21 cellular contexts compared by ENCODE assay signal in the genomic region with DNA sequence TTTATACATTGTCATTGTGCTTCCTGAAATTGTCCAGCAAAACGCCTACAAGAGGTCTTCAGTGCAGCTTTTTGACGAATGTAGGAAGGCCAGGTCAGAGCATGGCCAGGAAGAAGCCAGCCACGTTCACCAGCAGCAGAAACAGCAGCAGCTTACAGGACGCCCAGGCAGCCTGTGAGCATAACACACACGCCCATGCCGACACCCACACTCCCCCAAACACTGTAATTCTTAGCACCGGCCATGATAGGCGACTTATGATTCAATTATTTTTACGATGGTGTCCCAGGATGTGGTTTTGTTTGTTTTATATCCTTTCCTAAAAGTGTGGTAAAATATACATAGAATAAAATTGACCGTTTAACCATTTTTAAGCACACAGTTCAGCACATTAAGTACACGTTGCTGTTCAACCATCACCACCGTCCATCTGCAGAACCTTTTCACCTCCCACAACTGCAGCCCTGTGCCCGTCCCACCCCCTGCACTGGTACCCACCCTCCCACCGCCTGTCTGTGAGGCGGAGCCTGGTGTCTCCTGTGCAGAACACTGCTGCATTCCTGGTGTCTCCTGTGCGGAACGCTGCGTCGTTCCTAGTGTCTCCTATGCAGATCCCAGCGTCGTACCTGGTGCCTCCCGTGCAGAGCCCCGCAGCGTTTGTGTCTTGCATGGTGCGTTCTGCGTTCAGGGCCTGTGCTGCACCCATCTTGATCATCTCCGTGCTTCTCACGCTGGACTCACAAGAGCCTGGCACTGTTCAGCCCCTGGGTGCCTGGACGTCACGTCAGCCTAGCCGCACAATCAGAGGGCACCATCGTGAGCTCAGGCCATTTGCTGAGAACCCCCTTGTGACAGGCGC.
DNase-seq lines count a peak whose midpoint lies in the region; ATAC-seq, FAIRE-seq and TF ChIP-seq lines count a peak whose summit lies in the region.
"Had no signal": no experiment of that assay in that cellular context is flagged by ENCODE, and none has a peak within 500 bp of the region (broad histone marks: within the 10 kb centered on the region; RNA-seq: fewer than 3 reads in every experiment).

No MANE protein-coding gene starts in this region.

- H3K4me3 Mint-ChIP-seq in effector memory CD8-positive, alpha-beta T cell, result peak overlapping the region; percentile 26 to 58
- no peak overlapping the region for H3K4me3 Mint-ChIP-seq in CD4-positive, alpha-beta memory T cell
- no peak overlapping the region for H3K4me3 Mint-ChIP-seq in activated T-helper 1 cell treated with anti-CD3 and anti-CD28 coated beads, Interleukin-12 subunit alpha, Interleukin-12 subunit beta, Interleukin-2, Interleukin-4 antibody, amounts not matched to agents 30 ng/mL and 10 ng/mL and 1 ng/mL, durations not matched to agents 14 hours and 24 hours and 36 hours
- H3K4me3 Mint-ChIP-seq: HFFc6 had no signal

- no peaks in the 10 kb centered on the region for H3K4me1 ChIP-seq in right lobe of liver
- no peaks in the 10 kb centered on the region for H3K4me1 ChIP-seq in HepG2 (ENCODE audit: insufficient read depth, low read length)
- no peaks in the 10 kb centered on the region for H3K4me1 ChIP-seq in CD4-positive, alpha-beta memory T cell (ENCODE audit: insufficient read depth, low read length)
- H3K4me1 ChIP-seq: A549 had no signal

- TF ChIP-seq EP300 in HepG2 (IDR thresholded peaks at IDR 0.05; ENCODE audit: low read depth in 2 of 2, low read length in 2 of 2), result no peak
- no peak for TF ChIP-seq EP300 in HepG2 (CRISPR knock-in tag; IDR thresholded peaks at IDR 0.05; ENCODE audit: borderline replicate concordance)

- H3K27me3 ChIP-seq in right lobe of liver (no peaks in the 10 kb centered on the region), HepG2 (ENCODE audit: control insufficient read depth in 1 of 2, insufficient read depth in 2 of 2, low read length in 2 of 2) (peaks cover 4 to 71% of the 10 kb centered on the region in 2 experiments; a peak in 4 of 5 replicates)
- H3K27me3 ChIP-seq in CD4-positive, alpha-beta memory T cell (ENCODE audit: insufficient read depth, low read length), result no peaks in the 10 kb centered on the region
- H3K27me3 ChIP-seq: BLaER1 treated with 17β-estradiol and CSF1 and Interleukin-3, amounts not matched to agents 10 nM and 100 nM had no signal

- H3K27ac ChIP-seq in right lobe of liver (no peak overlapping the region), HepG2 (ENCODE audit: extremely low read length, insufficient read depth, low read length) (no peak overlapping the region)
- H3K27ac ChIP-seq in CD4-positive, alpha-beta memory T cell (ENCODE audit: low read depth, low read length), result no peak overlapping the region
- H3K27ac ChIP-seq: A549; BLaER1 treated with 17β-estradiol and CSF1 and Interleukin-3, amounts not matched to agents 10 nM and 100 nM; KMS-11 had no signal

- H4K20me1 ChIP-seq in HepG2 (ENCODE audit: insufficient read depth, low read length), result peaks cover 2% of the 10 kb centered on the region; the same call in 1 of the 2 replicates

- BruUV-seq in HepG2 (replicated peaks; lab: Mats Ljungman, UMichigan), result no TSS peak

- H3K4me3 ChIP-seq in right lobe of liver (no peak overlapping the region), HepG2 (replicated peaks in 1 of 3; ENCODE audit: insufficient read depth in 1 of 3, low read depth in 2 of 3, low read length in 3 of 3) (no peak overlapping the region)
- no peak overlapping the region for H3K4me3 ChIP-seq in CD4-positive, alpha-beta memory T cell (ENCODE audit: low read length in 2 of 2)
- H3K4me3 ChIP-seq: A549; BLaER1 treated with 17β-estradiol and CSF1 and Interleukin-3, amounts not matched to agents 10 nM and 100 nM had no signal

- no peaks in the 10 kb centered on the region for H3K9me3 Mint-ChIP-seq in effector memory CD8-positive, alpha-beta T cell
- H3K9me3 Mint-ChIP-seq in CD4-positive, alpha-beta memory T cell, result no peaks in the 10 kb centered on the region
- no peaks in the 10 kb centered on the region for H3K9me3 Mint-ChIP-seq in activated T-helper 1 cell treated with anti-CD3 and anti-CD28 coated beads, Interleukin-12 subunit alpha, Interleukin-12 subunit beta, Interleukin-2, Interleukin-4 antibody, amounts not matched to agents 30 ng/mL and 10 ng/mL and 1 ng/mL, durations not matched to agents 14 hours and 24 hours and 36 hours

- intact Hi-C loops in right lobe of liver (cut with DNase I) (no loop called here), HepG2 (cut with micrococcal nuclease; ENCODE audit: unreplicated experiment) (no loop called here), posterior vena cava (cut with DNase I) (no loop called here)
- intact Hi-C loops in CD4-positive, alpha-beta memory T cell (cut with micrococcal nuclease), result no loop called here
- intact Hi-C loops in activated T-helper 1 cell treated with anti-CD3 and anti-CD28 coated beads, Interleukin-12 subunit alpha, Interleukin-12 subunit beta, Interleukin-2, Interleukin-4 antibody, amounts not matched to agents 30 ng/mL and 10 ng/mL and 1 ng/mL, durations not matched to agents 14 hours and 24 hours and 36 hours (cut with micrococcal nuclease), result no loop called here

- peak overlapping the region in 1 of 2 donors; percentile 22 for H3K27ac Mint-ChIP-seq in effector memory CD8-positive, alpha-beta T cell
- no peak overlapping the region for H3K27ac Mint-ChIP-seq in CD4-positive, alpha-beta memory T cell
- H3K27ac Mint-ChIP-seq in activated T-helper 1 cell treated with anti-CD3 and anti-CD28 coated beads, Interleukin-12 subunit alpha, Interleukin-12 subunit beta, Interleukin-2, Interleukin-4 antibody, amounts not matched to agents 30 ng/mL and 10 ng/mL and 1 ng/mL, durations not matched to agents 14 hours and 24 hours and 36 hours, result no peak overlapping the region
- H3K27ac Mint-ChIP-seq: HFFc6 had no signal

- no peak for FAIRE-seq in HepG2 (lab: Jason Lieb, UNC)
- FAIRE-seq: A549, GM12891 had no signal

- H3K4me1 Mint-ChIP-seq in effector memory CD8-positive, alpha-beta T cell (ENCODE audit: low read depth in 2 of 2), result peaks cover 0 to 13% of the 10 kb centered on the region in 2 donors
- no peaks in the 10 kb centered on the region for H3K4me1 Mint-ChIP-seq in CD4-positive, alpha-beta memory T cell
- H3K4me1 Mint-ChIP-seq in activated T-helper 1 cell treated with anti-CD3 and anti-CD28 coated beads, Interleukin-12 subunit alpha, Interleukin-12 subunit beta, Interleukin-2, Interleukin-4 antibody, amounts not matched to agents 30 ng/mL and 10 ng/mL and 1 ng/mL, durations not matched to agents 14 hours and 24 hours and 36 hours (ENCODE audit: low read depth), result no peaks in the 10 kb centered on the region

- CTCF ChIA-PET in HepG2 (lab: Yijun Ruan, JAX; ENCODE audit: low intra/inter-chr PET ratio, low total read pairs), result no interaction called here
- CTCF ChIA-PET in CD4-positive, alpha-beta memory T cell (lab: Charles Lee; ENCODE audit: partially characterized antibody), result no interaction called here

- H3K79me2 ChIP-seq in HepG2 (ENCODE audit: insufficient read depth, low read length), result no peaks in the 10 kb centered on the region

- no peaks in the 10 kb centered on the region for H3K36me3 ChIP-seq in right lobe of liver
- no peaks in the 10 kb centered on the region for H3K36me3 ChIP-seq in HepG2 (replicated peaks in 1 of 2; ENCODE audit: control insufficient read depth in 1 of 2, insufficient read depth in 2 of 2, low read length in 2 of 2)
- no peaks in the 10 kb centered on the region for H3K36me3 ChIP-seq in CD4-positive, alpha-beta memory T cell (ENCODE audit: insufficient read depth, low read length)
- H3K36me3 ChIP-seq: BLaER1 treated with 17β-estradiol and CSF1 and Interleukin-3, amounts not matched to agents 10 nM and 100 nM had no signal

- H3K4me2 ChIP-seq in HepG2 (ENCODE audit: low read depth, low read length), result no peak overlapping the region
- H3K4me2 ChIP-seq: A549; BLaER1 treated with 17β-estradiol and CSF1 and Interleukin-3, amounts not matched to agents 10 nM and 100 nM; KMS-11 had no signal

- ATAC-seq in right lobe of liver (no peak), HepG2 (no peak), GM19351 (IDR thresholded peaks at IDR 0.05; ENCODE audit: unreplicated experiment) (no peak)
- ATAC-seq in effector memory CD8-positive, alpha-beta T cell (replicated peaks), result peak; percentile 45
- ATAC-seq: A549, Panc1 had no signal

- no peaks in the 10 kb centered on the region for H3K36me3 Mint-ChIP-seq in effector memory CD8-positive, alpha-beta T cell (ENCODE audit: insufficient read depth)
- no peaks in the 10 kb centered on the region for H3K36me3 Mint-ChIP-seq in CD4-positive, alpha-beta memory T cell
- no peaks in the 10 kb centered on the region for H3K36me3 Mint-ChIP-seq in activated T-helper 1 cell treated with anti-CD3 and anti-CD28 coated beads, Interleukin-12 subunit alpha, Interleukin-12 subunit beta, Interleukin-2, Interleukin-4 antibody, amounts not matched to agents 30 ng/mL and 10 ng/mL and 1 ng/mL, durations not matched to agents 14 hours and 24 hours and 36 hours (ENCODE audit: low read depth)

- POLR2A ChIA-PET in HepG2 (lab: Yijun Ruan, JAX), result no interaction called here
- POLR2A ChIA-PET in CD4-positive, alpha-beta memory T cell (lab: Charles Lee; ENCODE audit: partially characterized antibody), result no interaction called here

- peak in 2 of 3 donors; percentile 18 to 32 for DNase-seq in right lobe of liver
- DNase-seq in HepG2 (ENCODE audit: low spot score), result no peak
- peak in 1 of 3 experiments; percentile 12 for DNase-seq in effector memory CD8-positive, alpha-beta T cell
- peak; percentile 65 for DNase-seq in posterior vena cava (ENCODE audit: low spot score)
- no peak for DNase-seq in stimulated activated CD4-positive, alpha-beta T cell treated with anti-CD3 and anti-CD28 coated beads, Interleukin-4, amount 100 ng/mL, for 1 hour
- DNase-seq in CD4-positive, alpha-beta memory T cell, result no peak
- no peak for DNase-seq in activated T-helper 1 cell treated with anti-CD3 and anti-CD28 coated beads, Interleukin-12 subunit alpha, Interleukin-12 subunit beta, Interleukin-2, Interleukin-4 antibody, amounts not matched to agents 30 ng/mL and 10 ng/mL and 1 ng/mL, durations not matched to agents 14 hours and 24 hours and 36 hours (ENCODE audit: low spot score)
- DNase-seq: GF-D8, GOT3, HFFc6, NCI-H1092, NCI-H2081 treated with DMSO at 0.1 percent for 48 hours, NCI-H510A, NCI-H82, Right ventricle myocardium superior had no signal

- peaks cover 0 to 19% of the 10 kb centered on the region in 2 donors for H3K27me3 Mint-ChIP-seq in effector memory CD8-positive, alpha-beta T cell
- no peaks in the 10 kb centered on the region for H3K27me3 Mint-ChIP-seq in CD4-positive, alpha-beta memory T cell
- H3K27me3 Mint-ChIP-seq in activated T-helper 1 cell treated with anti-CD3 and anti-CD28 coated beads, Interleukin-12 subunit alpha, Interleukin-12 subunit beta, Interleukin-2, Interleukin-4 antibody, amounts not matched to agents 30 ng/mL and 10 ng/mL and 1 ng/mL, durations not matched to agents 14 hours and 24 hours and 36 hours (ENCODE audit: insufficient read depth), result no peaks in the 10 kb centered on the region

- no peak overlapping the region for H2AFZ ChIP-seq in HepG2 (ENCODE audit: low read length)

- 37% methylated on average over 23 of the region's 33 CpGs for WGBS in right lobe of liver (ENCODE audit: insufficient coverage, low coverage, low lambda C conversion rate, missing lambda C conversion rate)
- 10% methylated on average over 20 of the region's 33 CpGs for WGBS in HepG2 (ENCODE audit: low lambda C conversion rate)

- TF ChIP-seq CTCF in right lobe of liver (IDR thresholded peaks at IDR 0.05) (no peak), HepG2 (CRISPR knock-in tag; IDR thresholded peaks at IDR 0.05) (no peak)

- in situ Hi-C loops in HepG2 (cut with HindIII; ENCODE audit: extremely low pct_ligation_motif_present, low pct_unique_long_range_greater_than_20kb), result no loop called here

- H3K9ac ChIP-seq in HepG2 (ENCODE audit: insufficient read depth, low read depth, low read length), result no peak overlapping the region
- H3K9ac ChIP-seq: BLaER1 treated with 17β-estradiol and CSF1 and Interleukin-3, amounts not matched to agents 10 nM and 100 nM; KMS-11 had no signal

- TF ChIP-seq POLR2A in right lobe of liver (IDR thresholded peaks at IDR 0.05) (no peak), HepG2 (IDR thresholded peaks at IDR 0.05; ENCODE audit: insufficient read depth in 1 of 2, low read depth in 2 of 2, low read length in 2 of 2) (no peak)

- TF ChIP-seq RAD21 in HepG2 (CRISPR knock-in tag; IDR thresholded peaks at IDR 0.05), result no peak

- H3K9me3 ChIP-seq in right lobe of liver (no peaks in the 10 kb centered on the region), HepG2 (ENCODE audit: low read length) (no peaks in the 10 kb centered on the region)
- no peaks in the 10 kb centered on the region for H3K9me3 ChIP-seq in CD4-positive, alpha-beta memory T cell (ENCODE audit: control insufficient read depth in 1 of 2, low read length in 2 of 2)
- H3K9me3 ChIP-seq: A549; BLaER1 treated with 17β-estradiol and CSF1 and Interleukin-3, amounts not matched to agents 10 nM and 100 nM had no signal

Comparison
In these comparisons a context has a peak if more than half of its experiments do, and no peak if none do; other contexts are left out.
1. DNase-seq: peak in right lobe of liver (2 of 3) and posterior vena cava (single experiment); none in HepG2 (single experiment), stimulated activated CD4-positive, alpha-beta T cell treated with anti-CD3 and anti-CD28 coated beads, Interleukin-4, amount 100 ng/mL, for 1 hour (single experiment), CD4-positive, alpha-beta memory T cell (0 of 5) and activated T-helper 1 cell treated with anti-CD3 and anti-CD28 coated beads, Interleukin-12 subunit alpha, Interleukin-12 subunit beta, Interleukin-2, Interleukin-4 antibody, amounts not matched to agents 30 ng/mL and 10 ng/mL and 1 ng/mL, durations not matched to agents 14 hours and 24 hours and 36 hours (single experiment).
2. H3K4me3 Mint-ChIP-seq: peak in effector memory CD8-positive, alpha-beta T cell (2 of 2); none in CD4-positive, alpha-beta memory T cell (0 of 8) and activated T-helper 1 cell treated with anti-CD3 and anti-CD28 coated beads, Interleukin-12 subunit alpha, Interleukin-12 subunit beta, Interleukin-2, Interleukin-4 antibody, amounts not matched to agents 30 ng/mL and 10 ng/mL and 1 ng/mL, durations not matched to agents 14 hours and 24 hours and 36 hours (single experiment).